Comparison of ENCODE assay signal across 8 cellular contexts in the genomic region with DNA sequence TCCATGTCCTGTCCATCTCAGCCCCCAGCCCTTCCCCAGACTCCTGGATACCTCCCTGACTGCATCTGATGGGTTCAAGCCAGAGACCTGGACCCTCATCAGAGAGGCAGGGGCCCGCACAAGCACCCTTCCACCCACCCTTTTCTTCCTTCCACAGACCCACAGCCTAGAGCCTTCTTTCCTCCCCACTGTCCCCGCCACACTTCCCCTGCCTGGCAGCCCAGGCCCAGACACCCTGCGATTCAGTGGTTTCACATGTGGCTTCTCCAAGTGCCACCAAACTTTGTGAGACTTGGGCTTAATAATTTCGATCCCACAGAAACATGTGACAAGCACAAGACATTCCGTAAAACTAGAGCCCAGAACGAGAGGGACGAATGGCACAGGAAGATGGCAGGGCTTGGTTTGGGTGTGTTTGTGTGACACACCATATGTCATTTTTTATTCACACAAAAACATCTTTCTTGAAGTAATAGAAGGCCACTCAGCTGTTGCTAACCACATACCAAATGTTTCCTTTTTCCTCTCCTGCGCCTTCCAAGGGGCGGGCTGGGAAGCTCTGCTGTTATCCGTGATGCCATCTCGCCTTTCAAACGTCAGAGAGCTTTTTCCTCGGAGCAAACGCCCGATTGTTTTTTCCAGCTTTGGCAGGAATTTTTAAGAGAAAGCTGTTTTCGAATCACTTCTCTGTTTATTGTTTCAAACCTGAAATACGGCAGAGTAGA.
A peak's percentile ranks its signal among the peaks of the same experiment; 100 is the strongest.
DNase-seq lines count a peak whose midpoint lies in the region; ATAC-seq and TF ChIP-seq lines count a peak whose summit lies in the region.

No MANE protein-coding gene starts in this region.

- H3K27me3 ChIP-seq in CD4-positive, alpha-beta memory T cell (ENCODE audit: insufficient read depth, low read length) = no peaks in the 10 kb centered on the region
- H3K27me3 ChIP-seq in psoas muscle (ENCODE audit: insufficient read depth in 3 of 3, low read length in 2 of 3) = peaks cover 0 to 5% (median 0%) of the 10 kb centered on the region in 3 donors
- no peaks in the 10 kb centered on the region for H3K27me3 ChIP-seq in MG63

- intact Hi-C loops in CD4-positive, alpha-beta memory T cell (cut with micrococcal nuclease) = no loop called here
- intact Hi-C loops in psoas muscle (cut with DNase I) = no loop called here

- CTCF ChIA-PET in CD4-positive, alpha-beta memory T cell (lab: Charles Lee; ENCODE audit: partially characterized antibody) = no interaction called here

- no peak overlapping the region for H3K4me3 Mint-ChIP-seq in CD4-positive, alpha-beta memory T cell

- H3K9me3 ChIP-seq in CD4-positive, alpha-beta memory T cell (ENCODE audit: control insufficient read depth in 1 of 2, low read length in 2 of 2) = no peaks in the 10 kb centered on the region
- H3K9me3 ChIP-seq in psoas muscle = no peaks in the 10 kb centered on the region
- H3K9me3 ChIP-seq in MG63 = no peaks in the 10 kb centered on the region

- H3K4me1 Mint-ChIP-seq in CD4-positive, alpha-beta memory T cell = peaks cover 13 to 16% (median 15%) of the 10 kb centered on the region in 4 donors

- peaks cover 0 to 4% of the 10 kb centered on the region in 2 donors for H3K36me3 Mint-ChIP-seq in CD4-positive, alpha-beta memory T cell

- WGBS in psoas muscle, 3 donors = 44 to 61% (median 53%) methylated on average over 17 of the region's 17 CpGs

- H3K27ac ChIP-seq in CD4-positive, alpha-beta memory T cell (ENCODE audit: low read depth, low read length) = no peak overlapping the region
- H3K27ac ChIP-seq in psoas muscle = peak overlapping the region; percentile 73

- H3K4me3 ChIP-seq in CD4-positive, alpha-beta memory T cell (ENCODE audit: low read length in 2 of 2) = no peak overlapping the region
- peak overlapping the region; percentile 2 for H3K4me3 ChIP-seq in fibroblast of villous mesenchyme (ENCODE audit: low read depth, low read length)
- peak overlapping the region; percentile 32 for H3K4me3 ChIP-seq in psoas muscle
- H3K4me3 ChIP-seq in MG63 = no peak overlapping the region

- H3K27ac Mint-ChIP-seq in CD4-positive, alpha-beta memory T cell = peak overlapping the region in 5 of 7 donors; percentile 43 to 89 (median 57)

- no peaks in the 10 kb centered on the region for H3K4me1 ChIP-seq in CD4-positive, alpha-beta memory T cell (ENCODE audit: insufficient read depth, low read length)
- H3K4me1 ChIP-seq in psoas muscle = peaks cover 39% of the 10 kb centered on the region

- peak in 1 of 4 donors; percentile 67 for ATAC-seq in psoas muscle

- DNase-seq in CD4-positive, alpha-beta memory T cell = no peak
- DNase-seq in RPMI7951 (ENCODE audit: low read depth) (peak; percentile 74), fibroblast of villous mesenchyme (ENCODE audit: low read depth) (peak; percentile 96), psoas muscle (peak in 1 of 2 donors; percentile 75), MG63 (no peak), DMS114 treated with DMSO at 0.1 percent for 48 hours (lab: John Stamatoyannopoulos, UW; ENCODE audit: unreplicated experiment) (no peak), NCI-H510A (lab: John Stamatoyannopoulos, UW) (no peak), NCI-H774 (lab: John Stamatoyannopoulos, UW) (no peak)

- no peaks in the 10 kb centered on the region for H3K27me3 Mint-ChIP-seq in CD4-positive, alpha-beta memory T cell

- TF ChIP-seq CTCF in fibroblast of villous mesenchyme (IDR thresholded peaks at IDR 0.05; ENCODE audit: insufficient read depth, low read depth, low read length) (no peak), psoas muscle (IDR thresholded peaks at IDR 0.05) (no peak)

- no peaks in the 10 kb centered on the region for H3K9me3 Mint-ChIP-seq in CD4-positive, alpha-beta memory T cell

- no peaks in the 10 kb centered on the region for H3K36me3 ChIP-seq in CD4-positive, alpha-beta memory T cell (ENCODE audit: insufficient read depth, low read length)
- H3K36me3 ChIP-seq in psoas muscle (ENCODE audit: insufficient read depth in 1 of 2, low read depth in 1 of 2) (no peaks in the 10 kb centered on the region), MG63 (no peaks in the 10 kb centered on the region)

- POLR2A ChIA-PET in CD4-positive, alpha-beta memory T cell (lab: Charles Lee; ENCODE audit: partially characterized antibody) = no interaction called here

Comparison
In these comparisons a context has a peak if more than half of its experiments do, and no peak if none do; other contexts are left out.
1. DNase-seq: peak in RPMI7951 (single experiment) and fibroblast of villous mesenchyme (single experiment); none in CD4-positive, alpha-beta memory T cell (0 of 5), MG63 (single experiment), DMS114 treated with DMSO at 0.1 percent for 48 hours (single experiment), NCI-H510A (single experiment) and NCI-H774 (single experiment).
2. H3K4me3 ChIP-seq: peak in fibroblast of villous mesenchyme (single experiment) and psoas muscle (single experiment); none in CD4-positive, alpha-beta memory T cell (0 of 2) and MG63 (single experiment).